In the genomic region with DNA sequence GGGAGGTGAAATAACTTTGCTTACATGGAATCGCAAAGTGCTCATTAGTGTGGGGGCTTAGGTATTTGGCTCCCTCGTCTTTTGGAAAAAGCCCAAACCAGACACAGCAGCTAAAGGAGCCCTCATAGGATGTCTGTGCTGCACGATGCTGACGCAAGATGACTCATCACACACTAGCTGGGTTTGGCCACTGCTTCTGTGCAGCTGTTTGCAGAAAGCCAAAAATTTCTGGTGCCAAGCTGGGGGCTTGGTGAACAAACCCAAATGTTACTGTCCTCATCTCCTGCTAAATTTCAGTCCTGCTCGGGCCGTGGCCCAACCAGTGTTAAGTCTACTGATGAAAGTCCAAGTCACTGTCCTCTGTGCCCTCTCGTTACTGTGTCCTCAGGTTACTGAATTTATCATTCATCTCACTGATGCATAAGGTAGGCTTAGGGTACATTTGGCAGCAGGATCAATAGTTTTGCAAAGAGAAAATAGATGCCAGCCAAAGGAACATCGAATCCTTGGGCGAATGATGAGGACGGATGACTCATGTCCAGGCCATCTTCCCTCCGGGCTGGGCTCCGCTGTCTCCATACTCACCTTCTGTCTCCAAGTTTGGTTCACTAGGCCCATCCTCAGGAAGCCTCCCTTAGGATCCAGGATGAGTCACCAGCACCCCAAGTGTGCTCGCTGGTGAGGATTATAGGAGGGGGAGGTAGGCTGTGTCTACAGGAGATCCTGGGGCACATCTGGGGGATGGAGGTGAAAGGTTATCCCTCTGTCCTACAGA, we compare ENCODE assay signal across 8 cellular contexts.
A peak's percentile ranks its signal among the peaks of the same experiment; 100 is the strongest.
DNase-seq lines count a peak whose midpoint lies in the region; ATAC-seq and TF ChIP-seq lines count a peak whose summit lies in the region.

No MANE protein-coding gene starts in this region.

- H3K4me1 Mint-ChIP-seq in activated CD8-positive, alpha-beta T cell treated with anti-CD3 and anti-CD28 coated beads for 36 hours (ENCODE audit: low read depth): peaks cover 11% of the 10 kb centered on the region
- H3K4me1 Mint-ChIP-seq in activated CD8-positive, alpha-beta T cell treated with anti-CD3 and anti-CD28 coated beads, Interleukin-2, amount 10 ng/mL, durations not matched to agents 7 days and 5 days (ENCODE audit: low read depth): peaks cover 4% of the 10 kb centered on the region

- no peak overlapping the region for H3K4me3 Mint-ChIP-seq in activated CD8-positive, alpha-beta T cell treated with anti-CD3 and anti-CD28 coated beads for 36 hours
- no peak overlapping the region for H3K4me3 Mint-ChIP-seq in activated CD8-positive, alpha-beta T cell treated with anti-CD3 and anti-CD28 coated beads, Interleukin-2, amount 10 ng/mL, durations not matched to agents 7 days and 5 days

- no peak for TF ChIP-seq POLR2A in gastroesophageal sphincter (IDR thresholded peaks at IDR 0.05)

- H3K4me3 ChIP-seq in gastroesophageal sphincter (peak overlapping the region in 1 of 2 donors; percentile 13), rectal smooth muscle tissue (ENCODE audit: low read length) (no peak overlapping the region)

- no peak for TF ChIP-seq CTCF in activated CD8-positive, alpha-beta T cell treated with anti-CD3 and anti-CD28 coated beads for 36 hours (IDR thresholded peaks at IDR 0.05)
- TF ChIP-seq CTCF in gastroesophageal sphincter (IDR thresholded peaks at IDR 0.05): no peak

- DNase-seq in activated CD8-positive, alpha-beta T cell treated with anti-CD3 and anti-CD28 coated beads for 36 hours: peak; percentile 25
- no peak for DNase-seq in activated CD8-positive, alpha-beta T cell treated with anti-CD3 and anti-CD28 coated beads, Interleukin-2, amount 10 ng/mL, durations not matched to agents 7 days and 5 days
- DNase-seq in SW480 (ENCODE audit: low spot score): peak; percentile 45
- no peak for DNase-seq in G401 (ENCODE audit: low spot score)
- DNase-seq in activated CD4-positive, alpha-beta T cell treated with anti-CD3 and anti-CD28 coated beads, Interleukin-2, amount 50 U/mL, for 1 hour: no peak

- no peak overlapping the region for H3K27ac Mint-ChIP-seq in activated CD8-positive, alpha-beta T cell treated with anti-CD3 and anti-CD28 coated beads for 36 hours
- no peak overlapping the region for H3K27ac Mint-ChIP-seq in activated CD8-positive, alpha-beta T cell treated with anti-CD3 and anti-CD28 coated beads, Interleukin-2, amount 10 ng/mL, durations not matched to agents 7 days and 5 days

- H3K27me3 Mint-ChIP-seq in activated CD8-positive, alpha-beta T cell treated with anti-CD3 and anti-CD28 coated beads for 36 hours: peaks cover 3% of the 10 kb centered on the region
- H3K27me3 Mint-ChIP-seq in activated CD8-positive, alpha-beta T cell treated with anti-CD3 and anti-CD28 coated beads, Interleukin-2, amount 10 ng/mL, durations not matched to agents 7 days and 5 days (ENCODE audit: low read depth): peaks cover 9% of the 10 kb centered on the region

- no peak for TF ChIP-seq EP300 in gastroesophageal sphincter (IDR thresholded peaks at IDR 0.05)

- H3K9me3 ChIP-seq in gastroesophageal sphincter: no peaks in the 10 kb centered on the region

- ATAC-seq in activated CD8-positive, alpha-beta T cell treated with anti-CD3 and anti-CD28 coated beads for 36 hours: no peak
- ATAC-seq in activated CD8-positive, alpha-beta T cell treated with anti-CD3 and anti-CD28 coated beads, Interleukin-2, amount 10 ng/mL, durations not matched to agents 7 days and 5 days: no peak
- ATAC-seq in gastroesophageal sphincter (peak; percentile 83), HG03159 (IDR thresholded peaks at IDR 0.05; ENCODE audit: unreplicated experiment) (no peak)

- H3K27ac ChIP-seq in gastroesophageal sphincter (peak overlapping the region; percentile 48 to 81 (median 61)), rectal smooth muscle tissue (ENCODE audit: low read depth, low read length) (peak overlapping the region; percentile 73)

- intact Hi-C loops in activated CD8-positive, alpha-beta T cell treated with anti-CD3 and anti-CD28 coated beads for 36 hours (cut with micrococcal nuclease): loop anchor here (5.0 to 10.0 kb wide), 3 partner anchors 222 to 932 kb away; partner anchors contain the start of gene ZBTB18

- POLR2A ChIA-PET in activated CD8-positive, alpha-beta T cell treated with anti-CD3 and anti-CD28 coated beads for 36 hours (lab: Charles Lee): no interaction called here
- POLR2A ChIA-PET in activated CD8-positive, alpha-beta T cell treated with anti-CD3 and anti-CD28 coated beads, Interleukin-2, amount 10 ng/mL, durations not matched to agents 7 days and 5 days (lab: Charles Lee): no interaction called here

- H3K27me3 ChIP-seq in gastroesophageal sphincter: no peaks in the 10 kb centered on the region
- H3K27me3 ChIP-seq in rectal smooth muscle tissue (ENCODE audit: control insufficient read depth, insufficient read depth, low read length): peaks cover 3% of the 10 kb centered on the region

- H3K36me3 Mint-ChIP-seq in activated CD8-positive, alpha-beta T cell treated with anti-CD3 and anti-CD28 coated beads for 36 hours (ENCODE audit: low read depth): peaks cover 2% of the 10 kb centered on the region
- H3K36me3 Mint-ChIP-seq in activated CD8-positive, alpha-beta T cell treated with anti-CD3 and anti-CD28 coated beads, Interleukin-2, amount 10 ng/mL, durations not matched to agents 7 days and 5 days (ENCODE audit: low read depth): no peaks in the 10 kb centered on the region

- H3K36me3 ChIP-seq in gastroesophageal sphincter: no peaks in the 10 kb centered on the region
- H3K36me3 ChIP-seq in rectal smooth muscle tissue (ENCODE audit: control insufficient read depth, insufficient read depth, low read length): no peaks in the 10 kb centered on the region

- 17 to 29% methylated on average over 5 to 9 of the region's 13 CpGs for WGBS in gastroesophageal sphincter (ENCODE audit: low coverage in 1 of 2), 2 donors

- no peak overlapping the region for H3K9ac ChIP-seq in rectal smooth muscle tissue (ENCODE audit: low read length)

- H3K4me1 ChIP-seq in gastroesophageal sphincter (peaks cover 0 to 25% (median 10%) of the 10 kb centered on the region in 3 donors), rectal smooth muscle tissue (ENCODE audit: control insufficient read depth, insufficient read depth, low read length) (peaks cover 7% of the 10 kb centered on the region)

- CTCF ChIA-PET in activated CD8-positive, alpha-beta T cell treated with anti-CD3 and anti-CD28 coated beads for 36 hours (lab: Charles Lee): interaction anchor here (0.6 to 2.3 kb wide), 16 partner anchors 9 to 932 kb away, joined by 3 to 10 read pairs (median 4); no protein-coding TSS in a partner anchor
- CTCF ChIA-PET in activated CD8-positive, alpha-beta T cell treated with anti-CD3 and anti-CD28 coated beads, Interleukin-2, amount 10 ng/mL, durations not matched to agents 7 days and 5 days (lab: Charles Lee): interaction anchor here (0.6 to 3.6 kb wide), 17 partner anchors 10 to 947 kb away, joined by 3 to 24 read pairs (median 5); partner anchors contain the start of gene ZBTB18

- peaks cover 11% of the 10 kb centered on the region for H3K9me3 Mint-ChIP-seq in activated CD8-positive, alpha-beta T cell treated with anti-CD3 and anti-CD28 coated beads for 36 hours
- peaks cover 5% of the 10 kb centered on the region for H3K9me3 Mint-ChIP-seq in activated CD8-positive, alpha-beta T cell treated with anti-CD3 and anti-CD28 coated beads, Interleukin-2, amount 10 ng/mL, durations not matched to agents 7 days and 5 days (ENCODE audit: insufficient read depth)

- in situ Hi-C loops in G401 (cut with HindIII; ENCODE audit: low sequenced_read_pairs): no loop called here

Comparison
In these comparisons a context has a peak if more than half of its experiments do, and no peak if none do; other contexts are left out.
1. DNase-seq: peak in activated CD8-positive, alpha-beta T cell treated with anti-CD3 and anti-CD28 coated beads for 36 hours (single experiment) and SW480 (single experiment); none in activated CD8-positive, alpha-beta T cell treated with anti-CD3 and anti-CD28 coated beads, Interleukin-2, amount 10 ng/mL, durations not matched to agents 7 days and 5 days (single experiment), G401 (single experiment) and activated CD4-positive, alpha-beta T cell treated with anti-CD3 and anti-CD28 coated beads, Interleukin-2, amount 50 U/mL, for 1 hour (single experiment).